Comparison of ENCODE assay signal across 32 cellular contexts in genomic region chr12:4580165-4580773, GRCh38. TPM values are rescaled to one million over a fixed set of nuclear protein-coding genes. Genes with fewer than 3 reads are reported as not detected.
"Had no signal": no experiment of that assay in that cellular context is flagged by ENCODE, and none has a peak within 500 bp of the region (broad histone marks: within the 10 kb centered on the region; RNA-seq: fewer than 3 reads in every experiment).

No MANE protein-coding gene starts in this region.

- H3K27me3 ChIP-seq: ascending aorta, brain microvascular endothelial cell, right atrium auricular region, suprapubic skin, tibial nerve had no signal

- H3K9me3 Mint-ChIP-seq: activated CD4-positive, alpha-beta memory T cell treated with anti-CD3 and anti-CD28 coated beads for 36 hours; activated CD4-positive, alpha-beta T cell treated with anti-CD3 and anti-CD28 coated beads, Interleukin-2, amount 10 ng/mL, durations not matched to agents 24 days and 14 days; activated naive CD4-positive, alpha-beta T cell treated with anti-CD3 and anti-CD28 coated beads, Interleukin-2, amount 10 ng/mL, durations not matched to agents 7 days and 5 days; activated naive CD8-positive, alpha-beta T cell treated with anti-CD3 and anti-CD28 coated beads, Interleukin-2, amount 10 ng/mL, durations not matched to agents 7 days and 5 days; activated T-cell treated with anti-CD3 and anti-CD28 coated beads, Interleukin-2, amount 50 U/mL, for 24 hours; nephron; T-helper 1 cell treated with Interleukin-12 subunit alpha and Interleukin-12 subunit beta and Interleukin-4 antibody, amounts not matched to agents 30 μg/mL and 1 μg/mL, for 36 hours had no signal

- H3K4me3 Mint-ChIP-seq: activated CD4-positive, alpha-beta memory T cell treated with anti-CD3 and anti-CD28 coated beads for 36 hours; activated CD4-positive, alpha-beta T cell treated with anti-CD3 and anti-CD28 coated beads, Interleukin-2, amount 10 ng/mL, durations not matched to agents 24 days and 14 days; activated naive CD4-positive, alpha-beta T cell treated with anti-CD3 and anti-CD28 coated beads, Interleukin-2, amount 10 ng/mL, durations not matched to agents 7 days and 5 days; activated naive CD8-positive, alpha-beta T cell treated with anti-CD3 and anti-CD28 coated beads, Interleukin-2, amount 10 ng/mL, durations not matched to agents 7 days and 5 days; activated T-cell treated with anti-CD3 and anti-CD28 coated beads, Interleukin-2, amount 50 U/mL, for 24 hours; nephron; T-helper 1 cell treated with Interleukin-12 subunit alpha and Interleukin-12 subunit beta and Interleukin-4 antibody, amounts not matched to agents 30 μg/mL and 1 μg/mL, for 36 hours had no signal

- H3K4me1 Mint-ChIP-seq: activated CD4-positive, alpha-beta T cell treated with anti-CD3 and anti-CD28 coated beads, Interleukin-2, amount 10 ng/mL, durations not matched to agents 24 days and 14 days; activated naive CD4-positive, alpha-beta T cell treated with anti-CD3 and anti-CD28 coated beads, Interleukin-2, amount 10 ng/mL, durations not matched to agents 7 days and 5 days; activated naive CD8-positive, alpha-beta T cell treated with anti-CD3 and anti-CD28 coated beads, Interleukin-2, amount 10 ng/mL, durations not matched to agents 7 days and 5 days; nephron had no signal

- H3K27ac Mint-ChIP-seq: activated CD4-positive, alpha-beta memory T cell treated with anti-CD3 and anti-CD28 coated beads for 36 hours; activated CD4-positive, alpha-beta T cell treated with anti-CD3 and anti-CD28 coated beads, Interleukin-2, amount 10 ng/mL, durations not matched to agents 24 days and 14 days; activated naive CD4-positive, alpha-beta T cell treated with anti-CD3 and anti-CD28 coated beads, Interleukin-2, amount 10 ng/mL, durations not matched to agents 7 days and 5 days; activated naive CD8-positive, alpha-beta T cell treated with anti-CD3 and anti-CD28 coated beads, Interleukin-2, amount 10 ng/mL, durations not matched to agents 7 days and 5 days; activated T-cell treated with anti-CD3 and anti-CD28 coated beads, Interleukin-2, amount 50 U/mL, for 24 hours; nephron; T-helper 1 cell treated with Interleukin-12 subunit alpha and Interleukin-12 subunit beta and Interleukin-4 antibody, amounts not matched to agents 30 μg/mL and 1 μg/mL, for 36 hours had no signal

- H3K4me1 ChIP-seq: ascending aorta, left ventricle myocardium inferior, pancreas, prostate gland, right atrium auricular region, suprapubic skin, tibial nerve had no signal

- H3K36me3 Mint-ChIP-seq: activated CD4-positive, alpha-beta memory T cell treated with anti-CD3 and anti-CD28 coated beads for 36 hours; activated naive CD4-positive, alpha-beta T cell treated with anti-CD3 and anti-CD28 coated beads, Interleukin-2, amount 10 ng/mL, durations not matched to agents 7 days and 5 days; activated naive CD8-positive, alpha-beta T cell treated with anti-CD3 and anti-CD28 coated beads, Interleukin-2, amount 10 ng/mL, durations not matched to agents 7 days and 5 days had no signal

- H3K27ac ChIP-seq: ascending aorta, brain microvascular endothelial cell, epithelial cell of prostate, left ventricle myocardium inferior, pancreas, prostate gland, right atrium auricular region, suprapubic skin, tibial nerve, WERI-Rb-1 had no signal

- H3K4me3 ChIP-seq: ascending aorta, left ventricle myocardium inferior, lung, pancreas, prostate gland, right atrium auricular region, smooth muscle cell, suprapubic skin, tibial nerve had no signal

- H3K4me2 ChIP-seq: smooth muscle cell had no signal

- FAIRE-seq: frontal cortex, islet of Langerhans, pancreas, TTC549 had no signal

- DNase-seq: activated CD4-positive, alpha-beta memory T cell treated with anti-CD3 and anti-CD28 coated beads for 36 hours; activated CD4-positive, alpha-beta T cell treated with anti-CD3 and anti-CD28 coated beads, Interleukin-2, amount 10 ng/mL, durations not matched to agents 24 days and 14 days; activated CD4-positive, CD25-positive, alpha-beta regulatory T cell treated with anti-CD3 and anti-CD28 coated beads, Interleukin-2, amount 50 U/mL, for 72 hours; activated CD8-positive, alpha-beta memory T cell treated with anti-CD3 and anti-CD28 coated beads, Interleukin-2, amount 50 U/mL, for 4 hours; activated gamma-delta T cell; activated naive CD8-positive, alpha-beta T cell treated with anti-CD3 and anti-CD28 coated beads, Interleukin-2, amount 10 ng/mL, durations not matched to agents 7 days and 5 days; activated T-cell treated with anti-CD3 and anti-CD28 coated beads, Interleukin-2, amount 50 U/mL, for 24 hours; brain microvascular endothelial cell; caudate nucleus; effector CD4-positive, alpha-beta T cell; left ventricle myocardium inferior; nucleus accumbens; pancreas; stimulated activated CD4-positive, alpha-beta T cell treated with anti-CD3 and anti-CD28 coated beads, Interleukin-1b, Interleukin-23, amount 100 ng/mL, for 48 hours; stimulated activated CD4-positive, alpha-beta T cell treated with anti-CD3 and anti-CD28 coated beads, Interleukin-4, amount 100 ng/mL, for 4 hours; stimulated activated CD8-positive, alpha-beta memory T cell treated with anti-CD3 and anti-CD28 coated beads, Interleukin-4, amount 100 ng/mL, for 48 hours; T-helper 9 cell had no signal

- H3K9me3 ChIP-seq: ascending aorta, left ventricle myocardium inferior, pancreas, prostate gland, right atrium auricular region, suprapubic skin, tibial nerve had no signal

- H3K36me3 ChIP-seq: ascending aorta, brain microvascular endothelial cell, left ventricle myocardium inferior, pancreas, prostate gland, right atrium auricular region, suprapubic skin, tibial nerve, WERI-Rb-1 had no signal

RNA-seq across cellular contexts. Expression of gene RAD51AP1, which starts 41.6 kb away (rescaled TPM):
- total RNA-seq: ascending aorta had no signal
